23 cellular contexts compared by ENCODE assay signal in genomic region chr4:114495471-114495928, GRCh38.
DNase-seq lines count a peak whose midpoint lies in the region; ATAC-seq and TF ChIP-seq lines count a peak whose summit lies in the region.
"Had no signal": no experiment of that assay in that cellular context is flagged by ENCODE, and none has a peak within 500 bp of the region (broad histone marks: within the 10 kb centered on the region; RNA-seq: fewer than 3 reads in every experiment).

No MANE protein-coding gene starts in this region.

- peaks cover 2% of the 10 kb centered on the region for H3K9me3 Mint-ChIP-seq in glutamatergic neuron (ENCODE audit: unreplicated experiment)
- H3K9me3 Mint-ChIP-seq in neural crest cell, result peaks cover 7% of the 10 kb centered on the region
- H3K9me3 Mint-ChIP-seq: activated naive CD8-positive, alpha-beta T cell treated with anti-CD3 and anti-CD28 coated beads for 36 hours; CD8-positive, alpha-beta memory T cell; IgD-negative memory B cell; memory B cell had no signal

- DNase-seq in DMS53 (lab: John Stamatoyannopoulos, UW) (peak; percentile 4), DMS53 treated with DMSO at 0.1 percent for 48 hours (lab: John Stamatoyannopoulos, UW; ENCODE audit: unreplicated experiment) (no peak), NCI-H748 (lab: John Stamatoyannopoulos, UW; ENCODE audit: unreplicated experiment) (peak; percentile 85), glutamatergic neuron (no peak), neural crest cell (ENCODE audit: low read depth, low spot score) (peak; percentile 4), AML-193 (lab: John Stamatoyannopoulos, UW) (no peak), retina (no peak)
- DNase-seq: activated CD4-positive, alpha-beta T cell treated with anti-CD3 and anti-CD28 coated beads, Interleukin-2, amount 50 U/mL, for 48 hours; activated CD4-positive, CD25-positive, alpha-beta regulatory T cell; activated CD8-positive, alpha-beta memory T cell treated with anti-CD3 and anti-CD28 coated beads, Interleukin-2, amount 50 U/mL, for 4 hours; activated naive CD8-positive, alpha-beta T cell treated with anti-CD3 and anti-CD28 coated beads for 36 hours; caudate nucleus; CD8-positive, alpha-beta memory T cell; GOT3; left colon; MG63; NCI-H1436 treated with DMSO at 0.1 percent for 48 hours; nucleus accumbens; stimulated activated CD4-positive, alpha-beta T cell treated with anti-CD3 and anti-CD28 coated beads, Interleukin-1b, Interleukin-23, amount 100 ng/mL, for 48 hours; T1000 had no signal

- H3K4me3 Mint-ChIP-seq in glutamatergic neuron (ENCODE audit: unreplicated experiment), result peak overlapping the region; percentile 64
- peak overlapping the region; percentile 54 for H3K4me3 Mint-ChIP-seq in neural crest cell
- H3K4me3 Mint-ChIP-seq: activated naive CD8-positive, alpha-beta T cell treated with anti-CD3 and anti-CD28 coated beads for 36 hours; CD8-positive, alpha-beta memory T cell; memory B cell had no signal

- H3K4me1 Mint-ChIP-seq in glutamatergic neuron (ENCODE audit: low read depth, unreplicated experiment) (peaks cover 16% of the 10 kb centered on the region), neural crest cell (peaks cover 17% of the 10 kb centered on the region)
- H3K4me1 Mint-ChIP-seq: activated naive CD8-positive, alpha-beta T cell treated with anti-CD3 and anti-CD28 coated beads for 36 hours; CD8-positive, alpha-beta memory T cell had no signal

- H3K36me3 Mint-ChIP-seq in glutamatergic neuron (ENCODE audit: unreplicated experiment), result peaks cover 5% of the 10 kb centered on the region
- no peaks in the 10 kb centered on the region for H3K36me3 Mint-ChIP-seq in neural crest cell (ENCODE audit: low read depth)
- H3K36me3 Mint-ChIP-seq: activated naive CD8-positive, alpha-beta T cell treated with anti-CD3 and anti-CD28 coated beads for 36 hours; CD8-positive, alpha-beta memory T cell; memory B cell had no signal

- H3K27ac Mint-ChIP-seq in glutamatergic neuron (ENCODE audit: unreplicated experiment) (peak overlapping the region; percentile 52), neural crest cell (ENCODE audit: unreplicated experiment) (no peak overlapping the region)
- H3K27ac Mint-ChIP-seq: activated naive CD8-positive, alpha-beta T cell treated with anti-CD3 and anti-CD28 coated beads for 36 hours; CD8-positive, alpha-beta memory T cell; IgD-negative memory B cell; memory B cell had no signal

- TF ChIP-seq CTCF in glutamatergic neuron (IDR thresholded peaks at IDR 0.05; ENCODE audit: partially characterized antibody, unreplicated experiment), result no peak
- TF ChIP-seq CTCF in neural crest cell (conservative IDR thresholded peaks at IDR 0.05), result no peak

- peaks cover 5% of the 10 kb centered on the region for H3K27me3 Mint-ChIP-seq in glutamatergic neuron (ENCODE audit: unreplicated experiment)
- no peaks in the 10 kb centered on the region for H3K27me3 Mint-ChIP-seq in neural crest cell (ENCODE audit: low read depth)
- H3K27me3 Mint-ChIP-seq: activated naive CD8-positive, alpha-beta T cell treated with anti-CD3 and anti-CD28 coated beads for 36 hours; IgD-negative memory B cell; memory B cell had no signal

- no peak for ATAC-seq in HG03095 (IDR thresholded peaks at IDR 0.05; ENCODE audit: unreplicated experiment)
- ATAC-seq: left colon had no signal

Comparison
In these comparisons a context has a peak if more than half of its experiments do, and no peak if none do; other contexts are left out.
1. DNase-seq: peak in DMS53 (single experiment), NCI-H748 (single experiment) and neural crest cell (single experiment); none in DMS53 treated with DMSO at 0.1 percent for 48 hours (single experiment), glutamatergic neuron (single experiment), AML-193 (0 of 2) and retina (single experiment).